In genomic region chr2:129764376-129765325, GRCh38 we compare ENCODE assay signal across 1 cellular context.
TF ChIP-seq lines count a peak whose summit lies in the region.

No MANE protein-coding gene starts in this region.

TF ChIP-seq in GM12878, 131 proteins besides CTCF, POLR2A, EP300 and RAD21:
- TF ChIP-seq USF1 (IDR thresholded peaks at IDR 0.05; ENCODE audit: borderline replicate concordance, extremely low read length, insufficient read depth, low read depth, low read length) (peak; percentile 8), MTA3 (IDR thresholded peaks at IDR 0.05; ENCODE audit: borderline replicate concordance, low read length) (no peak), CUX1 (IDR thresholded peaks at IDR 0.05; ENCODE audit: insufficient replicate concordance, low read depth, low read length) (no peak)
- TF ChIP-seq, protein P1, sequence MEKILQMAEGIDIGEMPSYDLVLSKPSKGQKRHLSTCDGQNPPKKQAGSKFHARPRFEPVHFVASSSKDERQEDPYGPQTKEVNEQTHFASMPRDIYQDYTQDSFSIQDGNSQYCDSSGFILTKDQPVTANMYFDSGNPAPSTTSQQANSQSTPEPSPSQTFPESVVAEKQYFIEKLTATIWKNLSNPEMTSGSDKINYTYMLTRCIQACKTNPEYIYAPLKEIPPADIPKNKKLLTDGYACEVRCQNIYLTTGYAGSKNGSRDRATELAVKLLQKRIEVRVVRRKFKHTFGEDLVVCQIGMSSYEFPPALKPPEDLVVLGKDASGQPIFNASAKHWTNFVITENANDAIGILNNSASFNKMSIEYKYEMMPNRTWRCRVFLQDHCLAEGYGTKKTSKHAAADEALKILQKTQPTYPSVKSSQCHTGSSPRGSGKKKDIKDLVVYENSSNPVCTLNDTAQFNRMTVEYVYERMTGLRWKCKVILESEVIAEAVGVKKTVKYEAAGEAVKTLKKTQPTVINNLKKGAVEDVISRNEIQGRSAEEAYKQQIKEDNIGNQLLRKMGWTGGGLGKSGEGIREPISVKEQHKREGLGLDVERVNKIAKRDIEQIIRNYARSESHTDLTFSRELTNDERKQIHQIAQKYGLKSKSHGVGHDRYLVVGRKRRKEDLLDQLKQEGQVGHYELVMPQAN (conservative IDR thresholded peaks at IDR 0.05) = no peak
TF ChIP-seq in GM12878: peak in this region for 1.
